8 cellular contexts compared by ENCODE assay signal in the genomic region with DNA sequence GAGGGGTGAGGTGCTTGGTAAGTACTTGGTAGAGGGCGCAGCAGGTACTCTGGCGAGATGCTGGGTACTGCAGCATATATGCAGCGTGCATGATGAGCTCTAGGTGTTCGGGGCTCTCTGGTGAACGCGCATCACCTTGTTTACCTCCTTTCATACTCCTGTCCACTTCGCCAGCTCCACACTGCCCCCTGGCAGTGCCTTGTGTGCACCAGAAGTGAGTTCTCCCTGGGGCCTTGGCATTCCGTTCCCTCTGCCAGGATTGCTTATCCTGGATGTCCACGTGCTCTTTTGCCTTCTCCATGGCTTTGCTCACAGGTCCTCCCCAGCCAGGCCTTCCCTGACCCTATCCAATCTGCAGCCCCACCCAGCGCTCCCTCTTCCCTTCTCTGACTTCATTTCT.
DNase-seq lines count a peak whose midpoint lies in the region; ATAC-seq and TF ChIP-seq lines count a peak whose summit lies in the region.

No MANE protein-coding gene starts in this region.

- H3K27ac ChIP-seq in CD8-positive, alpha-beta T cell (ENCODE audit: low read depth, low read length) = no peak overlapping the region
- no peak overlapping the region for H3K27ac ChIP-seq in endodermal cell (ENCODE audit: low read depth, low read length)

- CTCF ChIA-PET in CD8-positive, alpha-beta T cell (lab: Charles Lee) = interaction anchor here (0.6 to 4.8 kb wide), 14 partner anchors 21 to 152 kb away, joined by 3 to 30 read pairs (median 4); no protein-coding TSS in a partner anchor

- H3K4me1 Mint-ChIP-seq in CD8-positive, alpha-beta T cell (ENCODE audit: low read depth) = no peaks in the 10 kb centered on the region
- H3K4me1 Mint-ChIP-seq in endodermal cell = peaks cover 4% of the 10 kb centered on the region

- no peaks in the 10 kb centered on the region for H3K27me3 ChIP-seq in CD8-positive, alpha-beta T cell (ENCODE audit: insufficient read depth, low read length)
- no peaks in the 10 kb centered on the region for H3K27me3 ChIP-seq in endodermal cell (ENCODE audit: control insufficient read depth, insufficient read depth, low read length, poor library complexity, severe bottlenecking)

- ATAC-seq in CD8-positive, alpha-beta T cell = no peak
- ATAC-seq in HG02588 (IDR thresholded peaks at IDR 0.05; ENCODE audit: unreplicated experiment) = no peak

- POLR2A ChIA-PET in CD8-positive, alpha-beta T cell (lab: Charles Lee) = no interaction called here

- H3K36me3 ChIP-seq in CD8-positive, alpha-beta T cell (ENCODE audit: insufficient read depth, low read length) = no peaks in the 10 kb centered on the region
- H3K36me3 ChIP-seq in endodermal cell (ENCODE audit: control insufficient read depth, insufficient read depth, low read length) = no peaks in the 10 kb centered on the region

- no peaks in the 10 kb centered on the region for H3K4me1 ChIP-seq in CD8-positive, alpha-beta T cell (ENCODE audit: insufficient read depth, low read length)
- no peaks in the 10 kb centered on the region for H3K4me1 ChIP-seq in endodermal cell (ENCODE audit: control insufficient read depth, insufficient read depth, low read length)

- 67 to 71% methylated on average over 10 of the region's 10 CpGs for WGBS in endodermal cell (ENCODE audit: insufficient coverage in 1 of 2, insufficient read length in 1 of 2), 2 experiments

- H3K27ac Mint-ChIP-seq in CD8-positive, alpha-beta T cell = no peak overlapping the region
- H3K27ac Mint-ChIP-seq in endodermal cell = no peak overlapping the region

- no peaks in the 10 kb centered on the region for H3K36me3 Mint-ChIP-seq in CD8-positive, alpha-beta T cell
- peaks cover 3% of the 10 kb centered on the region for H3K36me3 Mint-ChIP-seq in endodermal cell (ENCODE audit: low read depth)

- TF ChIP-seq CTCF in CD8-positive, alpha-beta T cell (IDR thresholded peaks at IDR 0.05) = peak; percentile 39
- TF ChIP-seq CTCF in WI38 (IDR thresholded peaks at IDR 0.05; ENCODE audit: low read depth, low read length) = peak; percentile 23; the same call in 1 of the 2 replicates
- TF ChIP-seq CTCF in endodermal cell (conservative IDR thresholded peaks at IDR 0.05) = peak; percentile 82

- H3K4me3 Mint-ChIP-seq in CD8-positive, alpha-beta T cell = no peak overlapping the region
- no peak overlapping the region for H3K4me3 Mint-ChIP-seq in endodermal cell

- H3K9ac ChIP-seq in endodermal cell (ENCODE audit: extremely low read depth, low read length, poor library complexity, severe bottlenecking) = no peak overlapping the region

- peak in 5 of 7 experiments; percentile 8 to 52 (median 25) for DNase-seq in CD8-positive, alpha-beta T cell
- peak; percentile 20 for DNase-seq in Jurkat, Clone E6-1 (ENCODE audit: low read depth, low spot score)
- DNase-seq in endodermal cell (peak; percentile 91), mucosa of gallbladder (ENCODE audit: low spot score) (no peak), NCI-H128 (lab: John Stamatoyannopoulos, UW; ENCODE audit: unreplicated experiment) (no peak)
- DNase-seq in stimulated activated CD4-positive, alpha-beta T cell treated with anti-CD3 and anti-CD28 coated beads, Interleukin-4, amount 100 ng/mL, for 1 hour = peak; percentile 36

- H3K9me3 ChIP-seq in CD8-positive, alpha-beta T cell (ENCODE audit: low read length) = no peaks in the 10 kb centered on the region
- no peaks in the 10 kb centered on the region for H3K9me3 ChIP-seq in endodermal cell (ENCODE audit: control insufficient read depth, low read length)

- no peaks in the 10 kb centered on the region for H3K9me3 Mint-ChIP-seq in CD8-positive, alpha-beta T cell
- peaks cover 10% of the 10 kb centered on the region for H3K9me3 Mint-ChIP-seq in endodermal cell

- H3K27me3 Mint-ChIP-seq in CD8-positive, alpha-beta T cell (ENCODE audit: low read depth) = peaks cover 4% of the 10 kb centered on the region
- peaks cover 3% of the 10 kb centered on the region for H3K27me3 Mint-ChIP-seq in endodermal cell (ENCODE audit: insufficient read depth)

- intact Hi-C loops in CD8-positive, alpha-beta T cell (cut with DNase I, micrococcal nuclease) = loop anchor here (1.0 to 5.0 kb wide), 4 partner anchors 33 to 292 kb away; no protein-coding TSS in a partner anchor

- no peak overlapping the region for H3K4me3 ChIP-seq in CD8-positive, alpha-beta T cell (ENCODE audit: low read depth, low read length)
- H3K4me3 ChIP-seq in Jurkat, Clone E6-1 (ENCODE audit: low read length) = no peak overlapping the region
- no peak overlapping the region for H3K4me3 ChIP-seq in WI38 (ENCODE audit: low read depth, low read length)
- no peak overlapping the region for H3K4me3 ChIP-seq in endodermal cell (ENCODE audit: low read length)

Comparison
In these comparisons a context has a peak if more than half of its experiments do, and no peak if none do; other contexts are left out.
1. DNase-seq: peak in CD8-positive, alpha-beta T cell (5 of 7), Jurkat, Clone E6-1 (single experiment), endodermal cell (single experiment) and stimulated activated CD4-positive, alpha-beta T cell treated with anti-CD3 and anti-CD28 coated beads, Interleukin-4, amount 100 ng/mL, for 1 hour (single experiment); none in mucosa of gallbladder (single experiment) and NCI-H128 (single experiment).
2. CTCF ChIP-seq: peak in every context shown above with its lines; median percentile 82 in endodermal cell; 39 in CD8-positive, alpha-beta T cell; 23 in WI38.